Comparison of ENCODE assay signal across 26 cellular contexts in the genomic region with DNA sequence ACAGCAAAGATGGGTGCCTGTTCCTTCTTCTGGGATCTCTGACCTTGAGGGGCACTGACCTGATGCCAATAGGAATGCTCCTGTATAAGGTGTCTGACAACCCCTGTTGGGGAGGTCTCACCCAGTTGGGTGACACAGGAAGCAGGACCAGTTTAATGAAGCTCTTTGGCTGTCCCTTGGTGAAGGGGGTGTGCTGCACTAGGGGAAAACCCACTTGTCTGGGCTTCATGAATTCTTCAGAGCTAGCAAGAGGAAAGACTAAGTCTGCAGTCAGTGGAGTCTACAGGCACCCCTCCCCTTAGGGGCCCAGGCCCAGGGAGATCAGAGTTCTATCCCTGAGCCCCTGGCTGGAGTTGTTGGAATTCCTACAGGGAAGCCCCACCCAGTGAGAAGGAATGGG.
"Had no signal": no experiment of that assay in that cellular context is flagged by ENCODE, and none has a peak within 500 bp of the region (broad histone marks: within the 10 kb centered on the region; RNA-seq: fewer than 3 reads in every experiment).

No MANE protein-coding gene starts in this region.

- H3K36me3 Mint-ChIP-seq: naive B cell; neural progenitor cell; stimulated activated memory B cell treated with anti-CD40 and anti-IgM and Interleukin-4, amounts not matched to agents 10 μg/mL and 1 μg/mL and 100 μg/mL, for 72 hours; type B pancreatic cell had no signal

- DNase-seq: naive B cell; naive thymus-derived CD8-positive, alpha-beta T cell; nucleus accumbens; ovary; psoas muscle; right cardiac atrium; right lobe of liver; sigmoid colon; small intestine; stimulated activated CD4-positive, alpha-beta T cell treated with anti-CD3 and anti-CD28 coated beads, Interleukin-15, amount 100 ng/mL, for 24 hours; stimulated activated CD4-positive, alpha-beta T cell treated with anti-CD3 and anti-CD28 coated beads, Interleukin-2, amount 100 ng/mL, for 24 hours; stimulated activated CD4-positive, alpha-beta T cell treated with anti-CD3 and anti-CD28 coated beads, Interleukin-2, amount 100 ng/mL, for 48 hours; stimulated activated CD4-positive, alpha-beta T cell treated with anti-CD3 and anti-CD28 coated beads, Interleukin-4, amount 100 ng/mL, for 24 hours; stimulated activated naive CD4-positive, alpha-beta T cell; stimulated activated naive CD8-positive, alpha-beta T cell treated with anti-CD3 and anti-CD28 coated beads, Interleukin-15, amount 100 ng/mL, for 72 hours; stimulated activated naive CD8-positive, alpha-beta T cell treated with anti-CD3 and anti-CD28 coated beads, Interleukin-15, Interleukin-2, amounts not matched to agents 100 U/mL and 50 U/mL, for 24 hours; substantia nigra; testis; tibial artery; transverse colon; uterus had no signal

- H3K4me3 Mint-ChIP-seq: naive B cell; naive thymus-derived CD8-positive, alpha-beta T cell; nephron; neural progenitor cell; stimulated activated memory B cell treated with anti-CD40 and anti-IgM and Interleukin-4, amounts not matched to agents 10 μg/mL and 1 μg/mL and 100 μg/mL, for 72 hours; stimulated activated naive CD8-positive, alpha-beta T cell treated with anti-CD3 and anti-CD28 coated beads, Interleukin-15, amount 100 ng/mL, for 72 hours; type B pancreatic cell had no signal

- H3K27ac Mint-ChIP-seq: naive B cell; naive thymus-derived CD8-positive, alpha-beta T cell; nephron; neural progenitor cell; progenitor cell of endocrine pancreas; stimulated activated memory B cell treated with anti-CD40 and anti-IgM and Interleukin-4, amounts not matched to agents 10 μg/mL and 1 μg/mL and 100 μg/mL, for 72 hours; stimulated activated naive CD8-positive, alpha-beta T cell treated with anti-CD3 and anti-CD28 coated beads, Interleukin-15, amount 100 ng/mL, for 72 hours; type B pancreatic cell had no signal

- ATAC-seq: naive thymus-derived CD8-positive, alpha-beta T cell; psoas muscle; right cardiac atrium; stimulated activated naive CD8-positive, alpha-beta T cell treated with anti-CD3 and anti-CD28 coated beads, Interleukin-15, amount 100 ng/mL, for 72 hours; stimulated activated naive CD8-positive, alpha-beta T cell treated with anti-CD3 and anti-CD28 coated beads, Interleukin-15, Interleukin-2, amounts not matched to agents 100 U/mL and 50 U/mL, for 24 hours had no signal

- H3K4me1 Mint-ChIP-seq: naive B cell; naive thymus-derived CD8-positive, alpha-beta T cell; nephron; neural progenitor cell; stimulated activated memory B cell treated with anti-CD40 and anti-IgM and Interleukin-4, amounts not matched to agents 10 μg/mL and 1 μg/mL and 100 μg/mL, for 72 hours; stimulated activated naive CD8-positive, alpha-beta T cell treated with anti-CD3 and anti-CD28 coated beads, Interleukin-15, amount 100 ng/mL, for 72 hours had no signal

- H3K27me3 Mint-ChIP-seq: progenitor cell of endocrine pancreas; stimulated activated memory B cell treated with anti-CD40 and anti-IgM and Interleukin-4, amounts not matched to agents 10 μg/mL and 1 μg/mL and 100 μg/mL, for 72 hours; stimulated activated naive CD8-positive, alpha-beta T cell treated with anti-CD3 and anti-CD28 coated beads, Interleukin-15, amount 100 ng/mL, for 72 hours had no signal
